Comparison of ENCODE assay signal across 6 cellular contexts in genomic region chr1:155967410-155968400, GRCh38. TPM values are rescaled to one million over a fixed set of nuclear protein-coding genes. Genes with fewer than 3 reads are reported as not detected.
DNase-seq lines count a peak whose midpoint lies in the region; ATAC-seq lines count a peak whose summit lies in the region.

No MANE protein-coding gene starts in this region.

- H2AK5ac ChIP-seq in neuronal stem cell (ENCODE audit: low read depth, low read length): peak overlapping the region; percentile 6

- no peak for ATAC-seq in HG03432 (IDR thresholded peaks at IDR 0.05; ENCODE audit: unreplicated experiment)

- H3K9me3 ChIP-seq in neuronal stem cell (replicated peaks in 1 of 2; ENCODE audit: control insufficient read depth in 2 of 2, insufficient read depth in 1 of 2, low read depth in 1 of 2, low read length in 2 of 2): no peaks in the 10 kb centered on the region

- peak overlapping the region; percentile 79 for H3K9ac ChIP-seq in neuronal stem cell (ENCODE audit: low read depth, low read length, poor library complexity)

- peaks cover 32 to 41% of the 10 kb centered on the region in 2 donors for H3K4me1 ChIP-seq in neuronal stem cell (ENCODE audit: control insufficient read depth in 2 of 2, insufficient read depth in 1 of 2, low read depth in 1 of 2, low read length in 2 of 2)

- peak overlapping the region; percentile 81 for H3K27ac ChIP-seq in cingulate gyrus (ENCODE audit: low read depth, low read length)
- peak overlapping the region; percentile 67 for H3K27ac ChIP-seq in neuronal stem cell (replicated peaks; ENCODE audit: low read length)

- peak overlapping the region; percentile 58 for H3K18ac ChIP-seq in neuronal stem cell (ENCODE audit: low read length)

- no peak overlapping the region for H2BK15ac ChIP-seq in neuronal stem cell (ENCODE audit: low read length)

- no peak overlapping the region for H3K14ac ChIP-seq in neuronal stem cell (ENCODE audit: low read length)

- peaks cover 49 to 82% of the 10 kb centered on the region in 2 donors for H3K36me3 ChIP-seq in neuronal stem cell (replicated peaks in 1 of 2; ENCODE audit: control insufficient read depth in 2 of 2, insufficient read depth in 2 of 2, low read length in 2 of 2)

- peak overlapping the region; percentile 34 for H3K4me2 ChIP-seq in neuronal stem cell (ENCODE audit: insufficient read depth, low read length, poor library complexity, severe bottlenecking)

- DNase-seq in Kasumi-1 (lab: John Stamatoyannopoulos, UW) (peak; percentile 84 to 90), neuronal stem cell (ENCODE audit: low spot score) (no peak), epidermal melanocyte (ENCODE audit: insufficient read length, low spot score) (no peak), NCI-H1694 treated with DMSO at 0.1 percent for 48 hours (lab: John Stamatoyannopoulos, UW) (no peak)

- H4K91ac ChIP-seq in neuronal stem cell (ENCODE audit: low read depth, low read length, poor library complexity): no peak overlapping the region

- no peaks in the 10 kb centered on the region for H3K27me3 ChIP-seq in neuronal stem cell (ENCODE audit: control insufficient read depth in 3 of 3, insufficient read depth in 3 of 3, low read depth in 1 of 3, low read length in 3 of 3)

- no peak overlapping the region for H3K4me3 ChIP-seq in neuronal stem cell (ENCODE audit: low read length in 2 of 2)

- no peak overlapping the region for H3K4ac ChIP-seq in neuronal stem cell (ENCODE audit: low read length)

- H2BK5ac ChIP-seq in neuronal stem cell (ENCODE audit: low read length): no peak overlapping the region

- H3K79me1 ChIP-seq in neuronal stem cell (ENCODE audit: low read depth, low read length): peaks cover 37% of the 10 kb centered on the region

- H3K23ac ChIP-seq in neuronal stem cell (ENCODE audit: low read depth, low read length, poor library complexity): peak overlapping the region; percentile 70

- no peak overlapping the region for H2AFZ ChIP-seq in neuronal stem cell (ENCODE audit: low read length)

- H2BK120ac ChIP-seq in neuronal stem cell (ENCODE audit: low read depth, low read length): no peak overlapping the region

- peak overlapping the region; percentile 17 for H4K8ac ChIP-seq in neuronal stem cell (ENCODE audit: low read depth, low read length)

- WGBS in neuronal stem cell (ENCODE audit: extremely low coverage in 2 of 2, insufficient read length in 2 of 2, insufficient replicate concordance in 1 of 2), 2 donors: no CpG with 5 or more reads among the region's 19 CpGs

- H2BK12ac ChIP-seq in neuronal stem cell (ENCODE audit: low read length): no peak overlapping the region

RNA-seq across cellular contexts. Expression of gene ARHGEF2, which starts 10.6 kb away (rescaled TPM):
- polyA plus RNA-seq in neuronal stem cell (2013, experiment 1 of 2): 55.4 TPM
- 57.0 TPM for polyA plus RNA-seq in neuronal stem cell (2013, experiment 2 of 2)

RNA-seq across cellular contexts. Expression of gene RXFP4, which starts 26.3 kb away (rescaled TPM):
- not detected for polyA plus RNA-seq in neuronal stem cell (2013, experiment 1 of 2)
- polyA plus RNA-seq in neuronal stem cell (2013, experiment 2 of 2): not detected

RNA-seq across cellular contexts. Expression of gene KHDC4, which starts 33.5 kb away (rescaled TPM):
- 41.1 TPM for polyA plus RNA-seq in neuronal stem cell (2013, experiment 1 of 2)
- 42.2 TPM for polyA plus RNA-seq in neuronal stem cell (2013, experiment 2 of 2)

RNA-seq across cellular contexts. Expression of gene SSR2, which starts 53.0 kb away (rescaled TPM):
- polyA plus RNA-seq in neuronal stem cell (2013, experiment 1 of 2): 352 TPM
- 349 TPM for polyA plus RNA-seq in neuronal stem cell (2013, experiment 2 of 2)

RNA-seq across cellular contexts. Expression of gene RIT1, which starts 56.6 kb away (rescaled TPM):
- 22.1 TPM for polyA plus RNA-seq in neuronal stem cell (2013, experiment 1 of 2)
- polyA plus RNA-seq in neuronal stem cell (2013, experiment 2 of 2): 22.2 TPM

Comparison
In these comparisons a context has a peak if more than half of its experiments do, and no peak if none do; other contexts are left out.
1. DNase-seq: peak in Kasumi-1 (2 of 2); none in neuronal stem cell (single experiment), epidermal melanocyte (single experiment) and NCI-H1694 treated with DMSO at 0.1 percent for 48 hours (single experiment).